22 cellular contexts compared by ENCODE assay signal in genomic region chr1:11685210-11685752, GRCh38. TPM values are rescaled to one million over a fixed set of nuclear protein-coding genes. Genes with fewer than 3 reads are reported as not detected.
DNase-seq lines count a peak whose midpoint lies in the region; FAIRE-seq and TF ChIP-seq lines count a peak whose summit lies in the region.
"Had no signal": no experiment of that assay in that cellular context is flagged by ENCODE, and none has a peak within 500 bp of the region (broad histone marks: within the 10 kb centered on the region; RNA-seq: fewer than 3 reads in every experiment).

No MANE protein-coding gene starts in this region.

- H2BK20ac ChIP-seq in H1 (ENCODE audit: low read length), result no peak overlapping the region

- peak overlapping the region in 9 of 11 experiments; percentile 62 to 98 (median 90); a peak in 18 of 22 replicates for H3K4me2 ChIP-seq in BLaER1 treated with 17β-estradiol and CSF1 and Interleukin-3, amounts not matched to agents 10 nM and 100 nM
- H3K4me2 ChIP-seq in Karpas-422 (ENCODE audit: low read depth, low read length, poor library complexity, severe bottlenecking) (peak overlapping the region; percentile 59), H1 (ENCODE audit: insufficient read depth in 1 of 2, low read depth in 2 of 2, low read length in 2 of 2) (peak overlapping the region in 1 of 2 experiments; percentile 50; a peak in 1 of 4 replicates)
- H3K4me2 ChIP-seq: A549, PC-9 had no signal

- 79% methylated on average over 7 of the region's 7 CpGs; no CpG with 5 or more reads in 1 of the 2 experiments for WGBS in H1 (ENCODE audit: extremely low coverage in 1 of 2, insufficient coverage in 1 of 2, insufficient read length in 1 of 2, insufficient replicate concordance in 2 of 2, low coverage in 1 of 2, low lambda C conversion rate in 2 of 2, missing lambda C conversion rate in 1 of 2), 2 experiments

- H3K9me2 ChIP-seq in Karpas-422 (replicated peaks; ENCODE audit: insufficient read depth, low read length), result no peaks in the 10 kb centered on the region

- CTCF ChIA-PET in H1 (lab: Charles Lee; ENCODE audit: partially characterized antibody), result interaction anchor here (0.7 to 21.6 kb wide), 11 partner anchors 9 to 56 kb away, joined by 3 to 266 read pairs (median 4); no protein-coding TSS in a partner anchor

- H3K23ac ChIP-seq in H1 (ENCODE audit: insufficient read length), result no peak overlapping the region

- no peak overlapping the region for H2AK5ac ChIP-seq in H1 (ENCODE audit: low read depth, low read length)

- H3K4me1 ChIP-seq in BLaER1 treated with 17β-estradiol and CSF1 and Interleukin-3, amounts not matched to agents 10 nM and 100 nM, result peaks cover 28 to 90% (median 89%) of the 10 kb centered on the region in 10 experiments
- H3K4me1 ChIP-seq in Karpas-422 (ENCODE audit: low read length), result peaks cover 41% of the 10 kb centered on the region
- peaks cover 19 to 52% (median 35%) of the 10 kb centered on the region in 4 experiments for H3K4me1 ChIP-seq in H1 (replicated peaks in 1 of 4; ENCODE audit: control insufficient read depth in 3 of 4, insufficient read depth in 4 of 4, low read length in 3 of 4)

- peaks cover 0 to 32% (median 10%) of the 10 kb centered on the region in 11 experiments; a peak in 11 of 22 replicates for H4K20me1 ChIP-seq in BLaER1 treated with 17β-estradiol and CSF1 and Interleukin-3, amounts not matched to agents 10 nM and 100 nM
- H4K20me1 ChIP-seq in Karpas-422 (ENCODE audit: insufficient read depth, low read depth, low read length) (no peaks in the 10 kb centered on the region), H1 (replicated peaks in 1 of 2; ENCODE audit: control insufficient read depth in 1 of 2, insufficient read depth in 2 of 2, low read length in 2 of 2) (peaks cover 3 to 12% of the 10 kb centered on the region in 2 experiments)

- H3K14ac ChIP-seq in H1 (ENCODE audit: insufficient read length), result no peak overlapping the region

- no peak overlapping the region for H2AFZ ChIP-seq in Karpas-422 (ENCODE audit: low read length)
- no peak overlapping the region for H2AFZ ChIP-seq in H1 (ENCODE audit: low read length)
- H2AFZ ChIP-seq: PC-9 had no signal

- TF ChIP-seq CTCF in H1 (IDR thresholded peaks at IDR 0.05; ENCODE audit: control extremely low read depth in 1 of 3, insufficient read depth in 1 of 3, low read depth in 1 of 3, low read length in 3 of 3), result peak; percentile 24 to 52 (median 26); a peak in 3 of 4 replicates

- H3K79me1 ChIP-seq in H1 (ENCODE audit: low read depth, low read length), result peaks cover 19% of the 10 kb centered on the region

- H3K9me3 ChIP-seq in BLaER1 treated with 17β-estradiol and CSF1 and Interleukin-3, amounts not matched to agents 10 nM and 100 nM (replicated peaks in 1 of 11), result no peaks in the 10 kb centered on the region
- H3K9me3 ChIP-seq in Karpas-422 (ENCODE audit: low read length) (no peaks in the 10 kb centered on the region), H1 (ENCODE audit: insufficient read depth in 2 of 2, low read depth in 1 of 2, low read length in 1 of 2) (no peaks in the 10 kb centered on the region)
- H3K9me3 ChIP-seq: A549 had no signal

- TF ChIP-seq POLR2A in H1 (IDR thresholded peaks at IDR 0.05; ENCODE audit: control extremely low read depth in 1 of 2, low read depth in 2 of 2, low read length in 2 of 2), result no peak

- no peak; a peak in 1 of 4 replicates for TF ChIP-seq RAD21 in H1 (IDR thresholded peaks at IDR 0.05 in 1 of 2, conservative IDR thresholded peaks at IDR 0.05 in 1 of 2; ENCODE audit: low read depth in 2 of 2, low read length in 2 of 2)

- H4K5ac ChIP-seq in H1 (ENCODE audit: insufficient read length, low read depth, low read length), result no peak overlapping the region

- H3K79me2 ChIP-seq in Karpas-422 (ENCODE audit: low read length) (peaks cover 5% of the 10 kb centered on the region), H1 (ENCODE audit: control insufficient read depth in 1 of 2, insufficient read depth in 2 of 2, low read length in 2 of 2) (peaks cover 19 to 64% of the 10 kb centered on the region in 2 experiments)

- H3K27me3 ChIP-seq in BLaER1 treated with 17β-estradiol and CSF1 and Interleukin-3, amounts not matched to agents 10 nM and 100 nM, result no peaks in the 10 kb centered on the region
- H3K27me3 ChIP-seq in Karpas-422 (ENCODE audit: low read length), result no peaks in the 10 kb centered on the region
- H3K27me3 ChIP-seq in H1 (replicated peaks in 1 of 4; ENCODE audit: control insufficient read depth in 3 of 4, extremely low read depth in 1 of 4, insufficient read depth in 3 of 4, low read length in 3 of 4), result no peaks in the 10 kb centered on the region

- TF ChIP-seq EP300 in H1 (IDR thresholded peaks at IDR 0.05; ENCODE audit: borderline replicate concordance in 1 of 2, low read depth in 2 of 2, low read length in 2 of 2), result no peak

- H3K36me3 ChIP-seq in BLaER1 treated with 17β-estradiol and CSF1 and Interleukin-3, amounts not matched to agents 10 nM and 100 nM, result peaks cover 0 to 13% (median 0%) of the 10 kb centered on the region in 11 experiments; a peak in 5 of 22 replicates
- H3K36me3 ChIP-seq in Karpas-422 (ENCODE audit: insufficient read depth, low read length) (no peaks in the 10 kb centered on the region), H1 (ENCODE audit: control insufficient read depth in 2 of 4, insufficient read depth in 4 of 4, low read length in 3 of 4) (peaks cover 0 to 15% (median 0%) of the 10 kb centered on the region in 4 experiments; a peak in 2 of 8 replicates)

- H3K9ac ChIP-seq in BLaER1 treated with 17β-estradiol and CSF1 and Interleukin-3, amounts not matched to agents 10 nM and 100 nM, result peak overlapping the region in 6 of 11 experiments; percentile 14 to 73 (median 64); a peak in 9 of 22 replicates
- H3K9ac ChIP-seq in Karpas-422 (ENCODE audit: low read length), result peak overlapping the region; percentile 68; the same call in 1 of the 2 replicates
- no peak overlapping the region for H3K9ac ChIP-seq in H1 (replicated peaks in 1 of 4; ENCODE audit: extremely low read depth in 1 of 4, low read depth in 3 of 4, low read length in 3 of 4)

- no peak overlapping the region for H3K56ac ChIP-seq in H1 (replicated peaks; ENCODE audit: insufficient read length, low read depth, low read length)

- no peak overlapping the region for H2BK15ac ChIP-seq in H1 (ENCODE audit: low read length)

- no peak overlapping the region for H3K4ac ChIP-seq in H1 (replicated peaks; ENCODE audit: insufficient read length, low read depth, low read length)

- no peak overlapping the region for H2BK5ac ChIP-seq in H1 (ENCODE audit: low read depth, low read length)

- FAIRE-seq in H1 (lab: Jason Lieb, UNC), result no peak
- FAIRE-seq: A549, GM12892 had no signal

- no peak overlapping the region for H2BK120ac ChIP-seq in H1 (replicated peaks; ENCODE audit: low read depth, low read length)

- H3K4me3 ChIP-seq in BLaER1 treated with 17β-estradiol and CSF1 and Interleukin-3, amounts not matched to agents 10 nM and 100 nM, result peak overlapping the region in 3 of 10 experiments; percentile 16 to 26 (median 25); a peak in 1 of 20 replicates
- H3K4me3 ChIP-seq in Karpas-422 (ENCODE audit: low read length) (peak overlapping the region; percentile 63; the same call in 1 of the 2 replicates), H1 (ENCODE audit: extremely low read depth in 1 of 4, insufficient read depth in 2 of 4, low read depth in 3 of 4, low read length in 4 of 4) (no peak overlapping the region)
- H3K4me3 ChIP-seq: A549, PC-9 had no signal

- H3K23me2 ChIP-seq in H1 (ENCODE audit: low read depth, low read length), result peaks cover 13% of the 10 kb centered on the region

- peak overlapping the region in 6 of 11 experiments; percentile 7 to 69 (median 50); a peak in 7 of 22 replicates for H3K27ac ChIP-seq in BLaER1 treated with 17β-estradiol and CSF1 and Interleukin-3, amounts not matched to agents 10 nM and 100 nM
- H3K27ac ChIP-seq in Karpas-422 (ENCODE audit: low read length) (no peak overlapping the region), H1 (ENCODE audit: low read depth, low read length) (no peak overlapping the region)
- H3K27ac ChIP-seq: A549, PC-9, RWPE1 had no signal

- H4K8ac ChIP-seq in H1 (ENCODE audit: extremely low read depth, insufficient read depth, low read length), result no peak overlapping the region

- DNase-seq in Karpas-422, result peak; percentile 44
- DNase-seq in H1 (ENCODE audit: low read depth in 1 of 2, low spot score in 2 of 2), result no peak
- DNase-seq in activated effector memory CD4-positive, alpha-beta T cell treated with Interleukin-2 at 50 U/mL for 16 hours, result no peak
- no peak for DNase-seq in islet precursor cell
- no peak for DNase-seq in cerebellar nuclear complex (lab: John Stamatoyannopoulos, UW)
- DNase-seq: C1 segment of cervical spinal cord; CD8-positive, alpha-beta memory T cell; DMS53; HCEC 1CT; NCI-H1417; NCI-H187; NCI-H2107; NCI-H2227 treated with DMSO at 0.1 percent for 48 hours; NCI-H510A treated with DMSO at 0.1 percent for 48 hours; NCI-H82; PC-9; SIG-M5; T-helper 1 cell had no signal

- no peak overlapping the region for H3K18ac ChIP-seq in H1 (ENCODE audit: extremely low read depth, low read length)

- POLR2A ChIA-PET in H1 (lab: Charles Lee; ENCODE audit: partially characterized antibody), result interaction anchor here (0.5 to 32.0 kb wide), 9 partner anchors 1 to 358 kb away, joined by 3 to 1025 read pairs (median 6); partner anchors contain the start of genes DRAXIN, FBXO6 and MAD2L2

- no peak overlapping the region for H2BK12ac ChIP-seq in H1 (ENCODE audit: low read depth, low read length)

- H4K91ac ChIP-seq in H1 (replicated peaks; ENCODE audit: insufficient read length, low read length), result no peak overlapping the region

RNA-seq across cellular contexts. Expression of gene MAD2L2, which starts 4.3 kb away (rescaled TPM):
- total RNA-seq in Karpas-422 (2014; rRNA removed; shearing (Covaris generic); ENCODE audit: low replicate concordance), result 89.3 and 117 TPM in 2 replicates
- total RNA-seq in H1 (2021; fragmentation: NEBNext Ultra II Directional; extraction: Animal tissue kit (Norgen Biotek cat#: 25700)), result 310 and 314 TPM in 2 replicates
- polyA plus RNA-seq in H1 (2011; rRNA removed), result 469 and 710 TPM in 2 replicates
- polyA plus RNA-seq in H1 (2011; cell fraction: cytosol; rRNA removed), result 618 TPM
- 791 TPM for polyA plus RNA-seq in H1 (2011; cell fraction: nucleus; rRNA removed)
- 284 to 411 TPM (median 375 TPM) in 4 replicates for polyA plus RNA-seq in H1 (2012, experiment 1 of 2)
- 511 TPM for polyA plus RNA-seq in H1 (2012, experiment 2 of 2)
- polyA plus RNA-seq in H1 (2013, experiment 1 of 2), result 239 TPM
- 240 TPM for polyA plus RNA-seq in H1 (2013, experiment 2 of 2)
- 212 and 312 TPM in 2 replicates for polyA minus RNA-seq in H1 (2011; rRNA and poly(A)+ RNA removed)
- polyA minus RNA-seq in H1 (2011; cell fraction: cytosol; rRNA and poly(A)+ RNA removed), result 182 TPM
- polyA minus RNA-seq in H1 (2011; cell fraction: nucleus; rRNA and poly(A)+ RNA removed), result 206 TPM

RNA-seq across cellular contexts. Expression of gene DRAXIN, which starts 6.2 kb away (rescaled TPM):
- total RNA-seq in Karpas-422 (2014; rRNA removed; shearing (Covaris generic); ENCODE audit: low replicate concordance), result not detected in 2 replicates
- 17.6 and 18.9 TPM in 2 replicates for total RNA-seq in H1 (2021; fragmentation: NEBNext Ultra II Directional; extraction: Animal tissue kit (Norgen Biotek cat#: 25700))
- polyA plus RNA-seq in H1 (2011; rRNA removed), result 4.6 and 4.8 TPM in 2 replicates
- polyA plus RNA-seq in H1 (2011; cell fraction: cytosol; rRNA removed), result 5.0 TPM
- 5.7 TPM for polyA plus RNA-seq in H1 (2011; cell fraction: nucleus; rRNA removed)
- 9.5 to 11.2 TPM (median 10.4 TPM) in 4 replicates for polyA plus RNA-seq in H1 (2012, experiment 1 of 2)
- 10.6 TPM for polyA plus RNA-seq in H1 (2012, experiment 2 of 2)
- 16.0 TPM for polyA plus RNA-seq in H1 (2013, experiment 1 of 2)
- 18.1 TPM for polyA plus RNA-seq in H1 (2013, experiment 2 of 2)
- polyA minus RNA-seq in H1 (2011; rRNA and poly(A)+ RNA removed), result 8.4 and 9.0 TPM in 2 replicates
- 6.7 TPM for polyA minus RNA-seq in H1 (2011; cell fraction: cytosol; rRNA and poly(A)+ RNA removed)
- polyA minus RNA-seq in H1 (2011; cell fraction: nucleus; rRNA and poly(A)+ RNA removed), result 4.6 TPM
- total RNA-seq: PC-9 had no signal

RNA-seq across cellular contexts. Expression of gene FBXO6, which starts 21.3 kb away (rescaled TPM):
- total RNA-seq in Karpas-422 (2014; rRNA removed; shearing (Covaris generic); ENCODE audit: low replicate concordance), result 0.25 and 0.60 TPM in 2 replicates
- total RNA-seq in H1 (2021; fragmentation: NEBNext Ultra II Directional; extraction: Animal tissue kit (Norgen Biotek cat#: 25700)), result 0.29 and 0.54 TPM in 2 replicates
- polyA plus RNA-seq in H1 (2011; rRNA removed), result 0.86 and 1.2 TPM in 2 replicates
- polyA plus RNA-seq in H1 (2011; cell fraction: cytosol; rRNA removed), result 0.76 TPM
- polyA plus RNA-seq in H1 (2011; cell fraction: nucleus; rRNA removed), result 0.53 TPM
- 0.69 to 1.1 TPM (median 1.0 TPM) in 4 replicates for polyA plus RNA-seq in H1 (2012, experiment 1 of 2)
- polyA plus RNA-seq in H1 (2012, experiment 2 of 2), result 0.62 TPM
- polyA plus RNA-seq in H1 (2013, experiment 1 of 2), result 0.47 TPM
- 0.39 TPM for polyA plus RNA-seq in H1 (2013, experiment 2 of 2)
- 0.19 and 0.32 TPM in 2 replicates for polyA minus RNA-seq in H1 (2011; rRNA and poly(A)+ RNA removed)
- not detected for polyA minus RNA-seq in H1 (2011; cell fraction: cytosol; rRNA and poly(A)+ RNA removed)
- not detected for polyA minus RNA-seq in H1 (2011; cell fraction: nucleus; rRNA and poly(A)+ RNA removed)

RNA-seq across cellular contexts. Expression of gene FBXO44, which starts 30.6 kb away (rescaled TPM):
- 0.87 TPM in 1 of 2 replicates, not detected in the other for total RNA-seq in Karpas-422 (2014; rRNA removed; shearing (Covaris generic); ENCODE audit: low replicate concordance)
- total RNA-seq in H1 (2021; fragmentation: NEBNext Ultra II Directional; extraction: Animal tissue kit (Norgen Biotek cat#: 25700)), result 27.2 and 29.2 TPM in 2 replicates
- polyA plus RNA-seq in H1 (2011; rRNA removed), result 27.0 and 43.0 TPM in 2 replicates
- polyA plus RNA-seq in H1 (2011; cell fraction: cytosol; rRNA removed), result 42.8 TPM
- polyA plus RNA-seq in H1 (2011; cell fraction: nucleus; rRNA removed), result 137 TPM
- 21.1 to 33.1 TPM (median 30.9 TPM) in 4 replicates for polyA plus RNA-seq in H1 (2012, experiment 1 of 2)
- 19.3 TPM for polyA plus RNA-seq in H1 (2012, experiment 2 of 2)
- polyA plus RNA-seq in H1 (2013, experiment 1 of 2), result 23.1 TPM
- polyA plus RNA-seq in H1 (2013, experiment 2 of 2), result 21.5 TPM
- 12.6 and 15.0 TPM in 2 replicates for polyA minus RNA-seq in H1 (2011; rRNA and poly(A)+ RNA removed)
- polyA minus RNA-seq in H1 (2011; cell fraction: cytosol; rRNA and poly(A)+ RNA removed), result 17.6 TPM
- 37.9 TPM for polyA minus RNA-seq in H1 (2011; cell fraction: nucleus; rRNA and poly(A)+ RNA removed)

RNA-seq across cellular contexts. Expression of gene FBXO2, which starts 31.1 kb away (rescaled TPM):
- not detected in 2 replicates for total RNA-seq in Karpas-422 (2014; rRNA removed; shearing (Covaris generic); ENCODE audit: low replicate concordance)
- 51.3 and 55.5 TPM in 2 replicates for total RNA-seq in H1 (2021; fragmentation: NEBNext Ultra II Directional; extraction: Animal tissue kit (Norgen Biotek cat#: 25700))
- 57.9 and 99.1 TPM in 2 replicates for polyA plus RNA-seq in H1 (2011; rRNA removed)
- polyA plus RNA-seq in H1 (2011; cell fraction: cytosol; rRNA removed), result 107 TPM
- polyA plus RNA-seq in H1 (2011; cell fraction: nucleus; rRNA removed), result 78.1 TPM
- 53.7 to 82.0 TPM (median 66.2 TPM) in 4 replicates for polyA plus RNA-seq in H1 (2012, experiment 1 of 2)
- polyA plus RNA-seq in H1 (2012, experiment 2 of 2), result 45.2 TPM
- 38.0 TPM for polyA plus RNA-seq in H1 (2013, experiment 1 of 2)
- polyA plus RNA-seq in H1 (2013, experiment 2 of 2), result 39.6 TPM
- 7.6 and 11.2 TPM in 2 replicates for polyA minus RNA-seq in H1 (2011; rRNA and poly(A)+ RNA removed)
- polyA minus RNA-seq in H1 (2011; cell fraction: cytosol; rRNA and poly(A)+ RNA removed), result 19.2 TPM
- polyA minus RNA-seq in H1 (2011; cell fraction: nucleus; rRNA and poly(A)+ RNA removed), result 17.7 TPM

Comparison
In these comparisons a context has a peak if more than half of its experiments do, and no peak if none do; other contexts are left out.
1. H3K27ac ChIP-seq: peak in BLaER1 treated with 17β-estradiol and CSF1 and Interleukin-3, amounts not matched to agents 10 nM and 100 nM (6 of 11); none in Karpas-422 (single experiment) and H1 (single experiment).
2. H3K9ac ChIP-seq: peak in BLaER1 treated with 17β-estradiol and CSF1 and Interleukin-3, amounts not matched to agents 10 nM and 100 nM (6 of 11) and Karpas-422 (single experiment); none in H1 (0 of 4).
3. RNA of gene DRAXIN, which starts 6.2 kb away (total RNA-seq): 17.6 to 18.9 TPM in H1; not detected in Karpas-422; every median in the first group is over 10 times any median in the second.